13 cellular contexts compared by ENCODE assay signal in the genomic region with DNA sequence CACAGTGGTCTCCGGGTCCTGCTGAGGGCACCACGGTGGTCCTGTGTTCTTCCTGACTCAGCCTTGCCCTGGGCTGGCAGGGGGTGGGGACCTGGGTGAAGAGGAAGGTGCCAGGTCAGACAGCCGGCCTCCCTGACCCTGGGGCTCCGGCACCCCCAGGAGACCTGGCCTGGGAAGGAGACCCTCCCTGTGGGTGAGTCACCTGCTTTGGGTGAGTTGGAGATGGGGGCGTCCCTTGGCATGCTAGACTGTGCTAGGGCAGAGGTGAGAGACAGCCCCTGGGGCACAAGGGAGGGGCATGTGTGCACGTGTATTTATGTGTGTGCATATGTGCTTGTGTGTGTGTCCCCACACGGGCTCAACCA. TPM values are rescaled to one million over a fixed set of nuclear protein-coding genes. Genes with fewer than 3 reads are reported as not detected.
DNase-seq lines count a peak whose midpoint lies in the region; ATAC-seq, FAIRE-seq and TF ChIP-seq lines count a peak whose summit lies in the region.
"Had no signal": no experiment of that assay in that cellular context is flagged by ENCODE, and none has a peak within 500 bp of the region (broad histone marks: within the 10 kb centered on the region; RNA-seq: fewer than 3 reads in every experiment).

No MANE protein-coding gene starts in this region.

- in situ Hi-C loops in HepG2 (cut with HindIII; ENCODE audit: extremely low pct_ligation_motif_present, low pct_unique_long_range_greater_than_20kb) (no loop called here), transverse colon (cut with MboI; ENCODE audit: low pct_ligation_motif_present in 1 of 4, low pct_unique_long_range_greater_than_20kb in 1 of 4, low sequenced_read_pairs in 3 of 4) (no loop called here)

- no peaks in the 10 kb centered on the region for H3K79me2 ChIP-seq in HepG2 (ENCODE audit: insufficient read depth, low read length)

- H3K4me2 ChIP-seq in HepG2 (ENCODE audit: low read depth, low read length): no peak overlapping the region

- no TSS peak for BruUV-seq in HepG2 (replicated peaks; lab: Mats Ljungman, UMichigan)

- no peak overlapping the region for H2AFZ ChIP-seq in HepG2 (ENCODE audit: low read length)

- TF ChIP-seq POLR2A in HepG2 (IDR thresholded peaks at IDR 0.05; ENCODE audit: insufficient read depth in 1 of 2, low read depth in 2 of 2, low read length in 2 of 2) (no peak), transverse colon (IDR thresholded peaks at IDR 0.05) (no peak)

- H3K36me3 Mint-ChIP-seq in activated T-helper 2 cell treated with anti-CD3 and anti-CD28 coated beads, Interferon-gamma antibody, Interleukin-2, Interleukin-4, amounts not matched to agents 10 μg/mL and 5 μg/mL and 100 μg/mL, durations not matched to agents 14 hours and 24 hours and 36 hours (ENCODE audit: low read depth): peaks cover 3% of the 10 kb centered on the region
- H3K36me3 Mint-ChIP-seq: activated naive CD8-positive, alpha-beta T cell treated with anti-CD3 and anti-CD28 coated beads, Interleukin-2, amount 10 ng/mL, durations not matched to agents 7 days and 5 days had no signal

- intact Hi-C loops in activated T-helper 2 cell treated with anti-CD3 and anti-CD28 coated beads, Interferon-gamma antibody, Interleukin-2, Interleukin-4, amounts not matched to agents 10 μg/mL and 5 μg/mL and 100 μg/mL, durations not matched to agents 14 hours and 24 hours and 36 hours (cut with micrococcal nuclease): no loop called here
- intact Hi-C loops in HepG2 (cut with micrococcal nuclease; ENCODE audit: unreplicated experiment) (no loop called here), transverse colon (cut with DNase I; ENCODE audit: low total_unique reads) (no loop called here)

- ATAC-seq in HepG2 (no peak), GM19324 (IDR thresholded peaks at IDR 0.05; ENCODE audit: low FRiP score, unreplicated experiment) (no peak)

- CTCF ChIA-PET in HepG2 (lab: Yijun Ruan, JAX; ENCODE audit: low intra/inter-chr PET ratio, low total read pairs): no interaction called here

- H3K4me3 ChIP-seq in HepG2 (replicated peaks in 1 of 3; ENCODE audit: insufficient read depth in 1 of 3, low read depth in 2 of 3, low read length in 3 of 3) (no peak overlapping the region), transverse colon (no peak overlapping the region)

- H3K4me1 Mint-ChIP-seq in activated T-helper 2 cell treated with anti-CD3 and anti-CD28 coated beads, Interferon-gamma antibody, Interleukin-2, Interleukin-4, amounts not matched to agents 10 μg/mL and 5 μg/mL and 100 μg/mL, durations not matched to agents 14 hours and 24 hours and 36 hours (ENCODE audit: low read depth): peaks cover 36% of the 10 kb centered on the region

- no peak overlapping the region for H3K9ac ChIP-seq in HepG2 (ENCODE audit: insufficient read depth, low read depth, low read length)

- no peak for TF ChIP-seq RAD21 in HepG2 (CRISPR knock-in tag; IDR thresholded peaks at IDR 0.05)

- no peak for TF ChIP-seq CTCF in HepG2 (CRISPR knock-in tag; IDR thresholded peaks at IDR 0.05)
- TF ChIP-seq CTCF in transverse colon (IDR thresholded peaks at IDR 0.05): no peak

- H3K36me3 ChIP-seq in HepG2 (replicated peaks in 1 of 2; ENCODE audit: control insufficient read depth in 1 of 2, insufficient read depth in 2 of 2, low read length in 2 of 2) (no peaks in the 10 kb centered on the region), transverse colon (no peaks in the 10 kb centered on the region)

- no peak overlapping the region for H3K4me3 Mint-ChIP-seq in activated T-helper 2 cell treated with anti-CD3 and anti-CD28 coated beads, Interferon-gamma antibody, Interleukin-2, Interleukin-4, amounts not matched to agents 10 μg/mL and 5 μg/mL and 100 μg/mL, durations not matched to agents 14 hours and 24 hours and 36 hours (ENCODE audit: low read depth)
- H3K4me3 Mint-ChIP-seq: activated naive CD8-positive, alpha-beta T cell treated with anti-CD3 and anti-CD28 coated beads, Interleukin-2, amount 10 ng/mL, durations not matched to agents 7 days and 5 days had no signal

- DNase-seq in activated effector memory CD4-positive, alpha-beta T cell treated with anti-CD3 and anti-CD28 coated beads, Interleukin-2, amount 50 U/mL, for 16 hours: peak; percentile 74
- DNase-seq in activated effector memory CD4-positive, alpha-beta T cell treated with Interleukin-2 at 50 U/mL for 16 hours: no peak
- DNase-seq in activated T-helper 2 cell treated with anti-CD3 and anti-CD28 coated beads, Interferon-gamma antibody, Interleukin-2, Interleukin-4, amounts not matched to agents 10 μg/mL and 5 μg/mL and 100 μg/mL, durations not matched to agents 14 hours and 24 hours and 36 hours (ENCODE audit: low spot score): no peak
- no peak for DNase-seq in HepG2 (ENCODE audit: low spot score)
- no peak for DNase-seq in transverse colon
- no peak for DNase-seq in NCI-H82 treated with DMSO at 0.1 percent for 48 hours (lab: John Stamatoyannopoulos, UW; ENCODE audit: unreplicated experiment)
- no peak for DNase-seq in OCI-M2 (lab: John Stamatoyannopoulos, UW; ENCODE audit: unreplicated experiment)
- DNase-seq: activated naive CD8-positive, alpha-beta T cell treated with anti-CD3 and anti-CD28 coated beads, Interleukin-2, amount 10 ng/mL, durations not matched to agents 7 days and 5 days; AML-193; GF-D8; NCI-H1048 had no signal

- 92% methylated on average over 5 of the region's 7 CpGs for WGBS in HepG2 (ENCODE audit: low lambda C conversion rate)
- 55% methylated on average over 7 of the region's 7 CpGs; no CpG with 5 or more reads in 1 of the 2 donors for WGBS in transverse colon (ENCODE audit: low coverage in 1 of 2), 2 donors

- H3K27ac ChIP-seq in HepG2 (ENCODE audit: extremely low read length, insufficient read depth, low read length) (no peak overlapping the region), transverse colon (peak overlapping the region; percentile 50 to 72 (median 62))
- H3K27ac ChIP-seq: HL-60 had no signal

- no peaks in the 10 kb centered on the region for H3K9me3 Mint-ChIP-seq in activated T-helper 2 cell treated with anti-CD3 and anti-CD28 coated beads, Interferon-gamma antibody, Interleukin-2, Interleukin-4, amounts not matched to agents 10 μg/mL and 5 μg/mL and 100 μg/mL, durations not matched to agents 14 hours and 24 hours and 36 hours
- H3K9me3 Mint-ChIP-seq: activated naive CD8-positive, alpha-beta T cell treated with anti-CD3 and anti-CD28 coated beads, Interleukin-2, amount 10 ng/mL, durations not matched to agents 7 days and 5 days had no signal

- FAIRE-seq in HepG2 (lab: Jason Lieb, UNC): no peak

- H3K27me3 Mint-ChIP-seq in activated T-helper 2 cell treated with anti-CD3 and anti-CD28 coated beads, Interferon-gamma antibody, Interleukin-2, Interleukin-4, amounts not matched to agents 10 μg/mL and 5 μg/mL and 100 μg/mL, durations not matched to agents 14 hours and 24 hours and 36 hours (ENCODE audit: low read depth): no peaks in the 10 kb centered on the region
- H3K27me3 Mint-ChIP-seq: activated naive CD8-positive, alpha-beta T cell treated with anti-CD3 and anti-CD28 coated beads, Interleukin-2, amount 10 ng/mL, durations not matched to agents 7 days and 5 days had no signal

- H3K27me3 ChIP-seq in HepG2 (ENCODE audit: control insufficient read depth in 1 of 2, insufficient read depth in 2 of 2, low read length in 2 of 2) (no peaks in the 10 kb centered on the region), transverse colon (no peaks in the 10 kb centered on the region)

- H3K9me3 ChIP-seq in HepG2 (ENCODE audit: low read length): no peaks in the 10 kb centered on the region
- H3K9me3 ChIP-seq in transverse colon: no peaks in the 10 kb centered on the region

- POLR2A ChIA-PET in HepG2 (lab: Yijun Ruan, JAX): no interaction called here

- H4K20me1 ChIP-seq in HepG2 (ENCODE audit: insufficient read depth, low read length): no peaks in the 10 kb centered on the region

- H3K4me1 ChIP-seq in HepG2 (ENCODE audit: insufficient read depth, low read length) (no peaks in the 10 kb centered on the region; the same call in 1 of the 2 replicates), transverse colon (peaks cover 10 to 68% (median 44%) of the 10 kb centered on the region in 4 donors)

- peak overlapping the region; percentile 89 for H3K27ac Mint-ChIP-seq in activated T-helper 2 cell treated with anti-CD3 and anti-CD28 coated beads, Interferon-gamma antibody, Interleukin-2, Interleukin-4, amounts not matched to agents 10 μg/mL and 5 μg/mL and 100 μg/mL, durations not matched to agents 14 hours and 24 hours and 36 hours
- H3K27ac Mint-ChIP-seq: activated naive CD8-positive, alpha-beta T cell treated with anti-CD3 and anti-CD28 coated beads, Interleukin-2, amount 10 ng/mL, durations not matched to agents 7 days and 5 days had no signal

- TF ChIP-seq EP300 in HepG2 (IDR thresholded peaks at IDR 0.05; ENCODE audit: low read depth in 2 of 2, low read length in 2 of 2) (no peak), HepG2 (CRISPR knock-in tag; IDR thresholded peaks at IDR 0.05; ENCODE audit: borderline replicate concordance) (no peak), transverse colon (IDR thresholded peaks at IDR 0.05; ENCODE audit: low read depth) (no peak)

RNA-seq across cellular contexts. Expression of gene SPSB1, which starts 23.4 kb away (rescaled TPM):
- 7.1 and 7.5 TPM in 2 replicates for total RNA-seq in activated T-helper 2 cell treated with anti-CD3 and anti-CD28 coated beads, Interferon-gamma antibody, Interleukin-2, Interleukin-4, amounts not matched to agents 10 μg/mL and 5 μg/mL and 100 μg/mL, durations not matched to agents 14 hours and 24 hours and 36 hours
- 5.0 and 7.1 TPM in 2 replicates for total RNA-seq in HepG2 (2016; rRNA removed; fragmentation: Illumina TruSeq; extraction: Trizol)
- 2.4 and 2.5 TPM in 2 replicates for total RNA-seq in HepG2 (2016; cell fraction: cytosol; rRNA removed; fragmentation: Illumina TruSeq; extraction: Trizol; ENCODE audit: low read depth)
- total RNA-seq in HepG2 (2016; cell fraction: insoluble cytoplasmic fraction; rRNA removed; fragmentation: Illumina TruSeq; extraction: Trizol): 5.2 and 5.8 TPM in 2 replicates
- 4.4 and 5.9 TPM in 2 replicates for total RNA-seq in HepG2 (2016; cell fraction: membrane; rRNA removed; fragmentation: Illumina TruSeq; extraction: Trizol)
- 4.3 and 4.4 TPM in 2 replicates for total RNA-seq in HepG2 (2016; cell fraction: nucleus; rRNA removed; fragmentation: Illumina TruSeq; extraction: Trizol)
- 8.0 and 10.9 TPM in 2 replicates for polyA plus RNA-seq in HepG2 (2011; rRNA removed)
- 8.1 and 8.5 TPM in 2 replicates for polyA plus RNA-seq in HepG2 (2011; cell fraction: cytosol; rRNA removed)
- 5.1 TPM in 2 replicates for polyA plus RNA-seq in HepG2 (2011; cell fraction: nucleus; rRNA removed)
- 4.0 and 7.7 TPM in 2 replicates for polyA plus RNA-seq in HepG2 (2012)
- polyA plus RNA-seq in HepG2 (2016; cell fraction: cytosol; fragmentation: Illumina TruSeq; extraction: Trizol; ENCODE audit: low read depth): 1.9 and 2.2 TPM in 2 replicates
- polyA plus RNA-seq in HepG2 (2016; cell fraction: insoluble cytoplasmic fraction; fragmentation: Illumina TruSeq; extraction: Trizol; ENCODE audit: low read depth): 7.3 and 7.8 TPM in 2 replicates
- polyA plus RNA-seq in HepG2 (2016; cell fraction: membrane; fragmentation: Illumina TruSeq; extraction: Trizol; ENCODE audit: low read depth): 3.9 and 4.2 TPM in 2 replicates
- 3.9 and 4.4 TPM in 2 replicates for polyA plus RNA-seq in HepG2 (2016; cell fraction: nucleus; fragmentation: Illumina TruSeq; extraction: Trizol; ENCODE audit: insufficient read depth, low read depth)
- 9.2 and 17.1 TPM in 2 replicates for polyA minus RNA-seq in HepG2 (2011; rRNA and poly(A)+ RNA removed; ENCODE audit: low replicate concordance)
- polyA minus RNA-seq in HepG2 (2011; cell fraction: cytosol; rRNA and poly(A)+ RNA removed): 3.6 and 6.4 TPM in 2 replicates
- polyA minus RNA-seq in HepG2 (2011; cell fraction: nucleus; rRNA and poly(A)+ RNA removed): 3.1 and 4.2 TPM in 2 replicates
- 10 to 100 TPM; 40.0 to 82.1 (median 52.6) TPM for total RNA-seq in transverse colon
